Comparison of ENCODE assay signal across 8 cellular contexts in genomic region chr20:62900692-62901584, GRCh38. TPM values are rescaled to one million over a fixed set of nuclear protein-coding genes. Genes with fewer than 3 reads are reported as not detected.
DNase-seq lines count a peak whose midpoint lies in the region; ATAC-seq and TF ChIP-seq lines count a peak whose summit lies in the region.

No MANE protein-coding gene starts in this region.

- no peaks in the 10 kb centered on the region for H3K9me3 ChIP-seq in heart right ventricle
- H3K9me3 ChIP-seq in right atrium auricular region: no peaks in the 10 kb centered on the region

- H3K4me1 ChIP-seq in heart right ventricle (peaks cover 7 to 38% (median 18%) of the 10 kb centered on the region in 9 donors), right atrium auricular region (peaks cover 0 to 24% of the 10 kb centered on the region in 2 donors)

- WGBS in heart right ventricle, 2 donors: 51 to 58% methylated on average over 20 of the region's 20 CpGs

- TF ChIP-seq CTCF in heart right ventricle (IDR thresholded peaks at IDR 0.05): no peak
- no peak for TF ChIP-seq CTCF in right atrium auricular region (IDR thresholded peaks at IDR 0.05)

- H3K27me3 ChIP-seq in heart right ventricle (no peaks in the 10 kb centered on the region), right atrium auricular region (no peaks in the 10 kb centered on the region)

- DNase-seq in heart right ventricle (no peak), right atrium auricular region (ENCODE audit: low spot score) (no peak), M059J (ENCODE audit: low read depth) (peak; percentile 45), amniotic epithelial cell (ENCODE audit: low read depth) (peak; percentile 32), mucosa of gallbladder (ENCODE audit: low spot score) (peak; percentile 47), head of caudate nucleus (no peak)
- no peak for DNase-seq in effector CD8-positive, alpha-beta T cell (lab: John Stamatoyannopoulos, UW)

- H3K36me3 ChIP-seq in heart right ventricle (peaks cover 0 to 65% (median 28%) of the 10 kb centered on the region in 9 donors), right atrium auricular region (peaks cover 48% of the 10 kb centered on the region)

- ATAC-seq in heart right ventricle (peak in 7 of 8 donors; percentile 2 to 29 (median 15)), HG03378 (IDR thresholded peaks at IDR 0.05; ENCODE audit: unreplicated experiment) (no peak)

- H3K27ac ChIP-seq in heart right ventricle (no peak overlapping the region), right atrium auricular region (peak overlapping the region in 1 of 2 donors; percentile 5)

- H3K4me3 ChIP-seq in heart right ventricle: no peak overlapping the region
- no peak overlapping the region for H3K4me3 ChIP-seq in right atrium auricular region

- intact Hi-C loops in heart right ventricle (cut with DNase I): loop anchor here in 5 of 10 donors (1.0 to 5.0 kb wide), 5 partner anchors 36 to 110 kb away; partner anchors contain the start of genes BHLHE23 (in 1 of the 5) and GID8 (in 1 of the 5)
- intact Hi-C loops in head of caudate nucleus (cut with DNase I): no loop called here

RNA-seq across cellular contexts. Expression of gene DIDO1, which starts 25.4 kb away (rescaled TPM):
- total RNA-seq in heart right ventricle: 10 to 100 TPM; 31.4 to 44.6 (median 37.6) TPM
- polyA plus RNA-seq in heart right ventricle: 10 to 100 TPM; 16.0 to 21.9 TPM
- 10 to 100 TPM; 34.7 to 37.5 TPM for total RNA-seq in right atrium auricular region
- 26.1 and 42.6 TPM in 2 replicates for total RNA-seq in M059J (2014; rRNA removed; shearing (Covaris generic))
- 61.1 TPM for total RNA-seq in mucosa of gallbladder

RNA-seq across cellular contexts. Expression of gene GID8, which starts 37.0 kb away (rescaled TPM):
- total RNA-seq in heart right ventricle (10 to 100 TPM; 13.7 to 19.9 (median 16.7) TPM), right atrium auricular region (10 to 100 TPM; 16.8 to 18.7 TPM), mucosa of gallbladder (32.9 TPM)
- 10 to 100 TPM in 1 of 2 donors, 1 to 10 TPM in 1; 7.0 to 10.2 TPM for polyA plus RNA-seq in heart right ventricle
- 40.4 and 53.4 TPM in 2 replicates for total RNA-seq in M059J (2014; rRNA removed; shearing (Covaris generic))

RNA-seq across cellular contexts. Expression of gene TCFL5, which starts 39.3 kb away (rescaled TPM):
- total RNA-seq in heart right ventricle: 1 to 10 TPM; 3.5 to 8.3 (median 6.5) TPM
- 1 to 10 TPM; 2.5 to 3.4 TPM for polyA plus RNA-seq in heart right ventricle
- total RNA-seq in right atrium auricular region: 1 to 10 TPM; 4.8 to 6.4 TPM
- total RNA-seq in M059J (2014; rRNA removed; shearing (Covaris generic)): 13.8 and 19.1 TPM in 2 replicates
- total RNA-seq in mucosa of gallbladder: 8.2 TPM

RNA-seq across cellular contexts. Expression of gene SLC17A9, which starts 51.6 kb away (rescaled TPM):
- total RNA-seq in heart right ventricle: 1 to 10 TPM in 4 of 10 donors, under 1 TPM in 6; 0.19 to 3.6 (median 0.62) TPM
- polyA plus RNA-seq in heart right ventricle: 1 to 10 TPM; 2.3 to 8.3 TPM
- total RNA-seq in right atrium auricular region: 1 to 10 TPM; 1.3 to 1.8 TPM
- not detected in 2 replicates for total RNA-seq in M059J (2014; rRNA removed; shearing (Covaris generic))
- total RNA-seq in mucosa of gallbladder: 19.8 TPM

Comparison
In these comparisons a context has a peak if more than half of its experiments do, and no peak if none do; other contexts are left out.
1. DNase-seq: peak in M059J (single experiment), amniotic epithelial cell (single experiment) and mucosa of gallbladder (single experiment); none in heart right ventricle (0 of 2), right atrium auricular region (single experiment), effector CD8-positive, alpha-beta T cell (single experiment) and head of caudate nucleus (0 of 42).